In genomic region chr1:225578247-225578646, GRCh38 we compare ENCODE assay signal across 17 cellular contexts.
A peak's percentile ranks its signal among the peaks of the same experiment; 100 is the strongest.
DNase-seq lines count a peak whose midpoint lies in the region; ATAC-seq, FAIRE-seq and TF ChIP-seq lines count a peak whose summit lies in the region.
"Had no signal": no experiment of that assay in that cellular context is flagged by ENCODE, and none has a peak within 500 bp of the region (broad histone marks: within the 10 kb centered on the region; RNA-seq: fewer than 3 reads in every experiment).

No MANE protein-coding gene starts in this region.

- no peak overlapping the region for H4K8ac ChIP-seq in H1 (ENCODE audit: extremely low read depth, insufficient read depth, low read length)

- H3K79me1 ChIP-seq in H1 (ENCODE audit: low read depth, low read length), result peaks cover 15% of the 10 kb centered on the region

- H3K14ac ChIP-seq in H1 (ENCODE audit: insufficient read length), result no peak overlapping the region

- no peak for TF ChIP-seq EP300 in H1 (IDR thresholded peaks at IDR 0.05; ENCODE audit: borderline replicate concordance in 1 of 2, low read depth in 2 of 2, low read length in 2 of 2)

- peak; percentile 66 for ATAC-seq in GM18907 (IDR thresholded peaks at IDR 0.05; ENCODE audit: unreplicated experiment)
- no peak for ATAC-seq in GM21381 (IDR thresholded peaks at IDR 0.05; ENCODE audit: unreplicated experiment)
- no peak for ATAC-seq in lower lobe of right lung
- ATAC-seq in naive thymus-derived CD8-positive, alpha-beta T cell, result no peak

- H3K23ac ChIP-seq in H1 (ENCODE audit: insufficient read length), result no peak overlapping the region

- CTCF ChIA-PET in H1 (lab: Charles Lee; ENCODE audit: partially characterized antibody), result interaction anchor here (1.1 to 1.2 kb wide), 2 partner anchors 15 to 77 kb away, joined by 4 read pairs; no protein-coding TSS in a partner anchor

- H2BK12ac ChIP-seq in H1 (ENCODE audit: low read depth, low read length), result no peak overlapping the region

- no peaks in the 10 kb centered on the region for H3K27me3 ChIP-seq in H1 (replicated peaks in 1 of 4; ENCODE audit: control insufficient read depth in 3 of 4, extremely low read depth in 1 of 4, insufficient read depth in 3 of 4, low read length in 3 of 4)
- no peaks in the 10 kb centered on the region for H3K27me3 ChIP-seq in lower lobe of right lung (ENCODE audit: low read depth)
- H3K27me3 ChIP-seq: upper lobe of left lung had no signal

- no peak overlapping the region for H3K4me3 ChIP-seq in H1 (ENCODE audit: extremely low read depth in 1 of 4, insufficient read depth in 2 of 4, low read depth in 3 of 4, low read length in 4 of 4)
- H3K4me3 ChIP-seq in lower lobe of right lung, result no peak overlapping the region
- H3K4me3 ChIP-seq: prostate gland, SK-N-MC, upper lobe of left lung had no signal

- H4K91ac ChIP-seq in H1 (replicated peaks; ENCODE audit: insufficient read length, low read length), result no peak overlapping the region

- H2AFZ ChIP-seq in H1 (ENCODE audit: low read length), result no peak overlapping the region

- no peak overlapping the region for H3K4ac ChIP-seq in H1 (replicated peaks; ENCODE audit: insufficient read length, low read depth, low read length)

- no peak overlapping the region for H2BK120ac ChIP-seq in H1 (replicated peaks; ENCODE audit: low read depth, low read length)

- no peak overlapping the region for H2BK15ac ChIP-seq in H1 (ENCODE audit: low read length)

- 65% methylated on average over 2 of the region's 2 CpGs; no CpG with 5 or more reads in 1 of the 2 experiments for WGBS in H1 (ENCODE audit: extremely low coverage in 1 of 2, insufficient coverage in 1 of 2, insufficient read length in 1 of 2, insufficient replicate concordance in 2 of 2, low coverage in 1 of 2, low lambda C conversion rate in 2 of 2, missing lambda C conversion rate in 1 of 2), 2 experiments

- TF ChIP-seq CTCF in H1 (IDR thresholded peaks at IDR 0.05; ENCODE audit: control extremely low read depth in 1 of 3, insufficient read depth in 1 of 3, low read depth in 1 of 3, low read length in 3 of 3), result no peak
- TF ChIP-seq CTCF in progenitor cell of endocrine pancreas (IDR thresholded peaks at IDR 0.05; ENCODE audit: unreplicated experiment), result no peak
- TF ChIP-seq CTCF in lower lobe of right lung (IDR thresholded peaks at IDR 0.05), result no peak

- peaks cover 24 to 98% of the 10 kb centered on the region in 2 experiments for H3K79me2 ChIP-seq in H1 (ENCODE audit: control insufficient read depth in 1 of 2, insufficient read depth in 2 of 2, low read length in 2 of 2)

- POLR2A ChIA-PET in H1 (lab: Charles Lee; ENCODE audit: partially characterized antibody), result interaction anchor here (0.9 to 1.8 kb wide), 2 partner anchors 9 to 221 kb away, joined by 3 read pairs; no protein-coding TSS in a partner anchor
- POLR2A ChIA-PET in naive thymus-derived CD8-positive, alpha-beta T cell (lab: Charles Lee), result no interaction called here

- peaks cover 38% of the 10 kb centered on the region for H3K4me1 Mint-ChIP-seq in progenitor cell of endocrine pancreas (ENCODE audit: low read depth)
- H3K4me1 Mint-ChIP-seq in naive thymus-derived CD8-positive, alpha-beta T cell, result peaks cover 5 to 18% (median 9%) of the 10 kb centered on the region in 4 donors
- H3K4me1 Mint-ChIP-seq: CD14-positive monocyte had no signal

- no peak overlapping the region for H3K18ac ChIP-seq in H1 (ENCODE audit: extremely low read depth, low read length)

- no peak for TF ChIP-seq POLR2A in H1 (IDR thresholded peaks at IDR 0.05; ENCODE audit: control extremely low read depth in 1 of 2, low read depth in 2 of 2, low read length in 2 of 2)

- peaks cover 3% of the 10 kb centered on the region for H3K36me3 Mint-ChIP-seq in progenitor cell of endocrine pancreas (ENCODE audit: insufficient read depth)
- H3K36me3 Mint-ChIP-seq in naive thymus-derived CD8-positive, alpha-beta T cell, result peaks cover 0 to 3% (median 0%) of the 10 kb centered on the region in 3 donors
- H3K36me3 Mint-ChIP-seq: activated naive CD8-positive, alpha-beta T cell treated with anti-CD3 and anti-CD28 coated beads for 36 hours; CD14-positive monocyte had no signal

- H3K23me2 ChIP-seq in H1 (ENCODE audit: low read depth, low read length), result no peaks in the 10 kb centered on the region

- H3K27me3 Mint-ChIP-seq in progenitor cell of endocrine pancreas, result no peaks in the 10 kb centered on the region
- peaks cover 3 to 18% (median 5%) of the 10 kb centered on the region in 5 donors for H3K27me3 Mint-ChIP-seq in naive thymus-derived CD8-positive, alpha-beta T cell
- H3K27me3 Mint-ChIP-seq: activated naive CD8-positive, alpha-beta T cell treated with anti-CD3 and anti-CD28 coated beads for 36 hours had no signal

- no peak overlapping the region for H3K9ac ChIP-seq in H1 (replicated peaks in 1 of 4; ENCODE audit: extremely low read depth in 1 of 4, low read depth in 3 of 4, low read length in 3 of 4)

- H3K56ac ChIP-seq in H1 (replicated peaks; ENCODE audit: insufficient read length, low read depth, low read length), result no peak overlapping the region

- intact Hi-C loops in lower lobe of right lung (cut with DNase I), result no loop called here

- no peak overlapping the region for H3K4me3 Mint-ChIP-seq in progenitor cell of endocrine pancreas (ENCODE audit: low read depth)
- no peak overlapping the region for H3K4me3 Mint-ChIP-seq in naive thymus-derived CD8-positive, alpha-beta T cell
- H3K4me3 Mint-ChIP-seq: activated naive CD8-positive, alpha-beta T cell treated with anti-CD3 and anti-CD28 coated beads for 36 hours; activated T-cell treated with anti-CD3 and anti-CD28 coated beads, Interleukin-2, amount 50 U/mL, for 24 hours; CD14-positive monocyte had no signal

- no peaks in the 10 kb centered on the region for H3K36me3 ChIP-seq in H1 (ENCODE audit: control insufficient read depth in 2 of 4, insufficient read depth in 4 of 4, low read length in 3 of 4)
- no peaks in the 10 kb centered on the region for H3K36me3 ChIP-seq in lower lobe of right lung
- H3K36me3 ChIP-seq: prostate gland, upper lobe of left lung had no signal

- H3K9me3 ChIP-seq in H1 (ENCODE audit: insufficient read depth in 2 of 2, low read depth in 1 of 2, low read length in 1 of 2) (no peaks in the 10 kb centered on the region), lower lobe of right lung (no peaks in the 10 kb centered on the region)
- H3K9me3 ChIP-seq: prostate gland, upper lobe of left lung had no signal

- no peak for FAIRE-seq in H1 (lab: Jason Lieb, UNC)

- peaks cover 25 to 32% of the 10 kb centered on the region in 2 experiments for H4K20me1 ChIP-seq in H1 (replicated peaks in 1 of 2; ENCODE audit: control insufficient read depth in 1 of 2, insufficient read depth in 2 of 2, low read length in 2 of 2)

- peak overlapping the region; percentile 23 to 33; a peak in 3 of 4 replicates for H3K4me2 ChIP-seq in H1 (ENCODE audit: insufficient read depth in 1 of 2, low read depth in 2 of 2, low read length in 2 of 2)

- H4K5ac ChIP-seq in H1 (ENCODE audit: insufficient read length, low read depth, low read length), result no peak overlapping the region

- peaks cover 4 to 18% (median 12%) of the 10 kb centered on the region in 4 experiments; a peak in 5 of 7 replicates for H3K4me1 ChIP-seq in H1 (replicated peaks in 1 of 4; ENCODE audit: control insufficient read depth in 3 of 4, insufficient read depth in 4 of 4, low read length in 3 of 4)
- H3K4me1 ChIP-seq in lower lobe of right lung, result peaks cover 8% of the 10 kb centered on the region
- H3K4me1 ChIP-seq: prostate gland had no signal

- no peaks in the 10 kb centered on the region for H3K9me3 Mint-ChIP-seq in progenitor cell of endocrine pancreas (ENCODE audit: low read depth)
- H3K9me3 Mint-ChIP-seq in naive thymus-derived CD8-positive, alpha-beta T cell, result no peaks in the 10 kb centered on the region
- H3K9me3 Mint-ChIP-seq: activated naive CD8-positive, alpha-beta T cell treated with anti-CD3 and anti-CD28 coated beads for 36 hours; activated T-cell treated with anti-CD3 and anti-CD28 coated beads, Interleukin-2, amount 50 U/mL, for 24 hours; CD14-positive monocyte had no signal

- peak overlapping the region; percentile 90 for H3K27ac Mint-ChIP-seq in progenitor cell of endocrine pancreas
- no peak overlapping the region for H3K27ac Mint-ChIP-seq in naive thymus-derived CD8-positive, alpha-beta T cell
- H3K27ac Mint-ChIP-seq: activated naive CD8-positive, alpha-beta T cell treated with anti-CD3 and anti-CD28 coated beads for 36 hours; activated T-cell treated with anti-CD3 and anti-CD28 coated beads, Interleukin-2, amount 50 U/mL, for 24 hours; CD14-positive monocyte had no signal

- H2BK20ac ChIP-seq in H1 (ENCODE audit: low read length), result no peak overlapping the region

- H2AK5ac ChIP-seq in H1 (ENCODE audit: low read depth, low read length), result no peak overlapping the region

- no peak for TF ChIP-seq RAD21 in H1 (IDR thresholded peaks at IDR 0.05 in 1 of 2, conservative IDR thresholded peaks at IDR 0.05 in 1 of 2; ENCODE audit: low read depth in 2 of 2, low read length in 2 of 2)

- peak; percentile 46 for DNase-seq in HK-2 (ENCODE audit: unreplicated experiment)
- DNase-seq in H1 (ENCODE audit: low read depth in 1 of 2, low spot score in 2 of 2), result no peak
- DNase-seq in progenitor cell of endocrine pancreas (ENCODE audit: low spot score, unreplicated experiment), result no peak
- DNase-seq in lower lobe of right lung, result no peak
- DNase-seq in UCSD-AML1 (lab: John Stamatoyannopoulos, UW; ENCODE audit: unreplicated experiment), result no peak
- DNase-seq in naive thymus-derived CD8-positive, alpha-beta T cell, result no peak
- DNase-seq: activated CD4-positive, alpha-beta T cell treated with anti-CD3 and anti-CD28 coated beads, Interleukin-2, amount 50 U/mL, for 1 hour; activated naive CD8-positive, alpha-beta T cell treated with anti-CD3 and anti-CD28 coated beads for 36 hours; activated T-cell treated with anti-CD3 and anti-CD28 coated beads, Interleukin-2, amount 50 U/mL, for 24 hours; NCI-H446 treated with DMSO at 0.1 percent for 48 hours; stimulated activated naive CD4-positive, alpha-beta T cell; upper lobe of left lung had no signal

- no peak overlapping the region for H2BK5ac ChIP-seq in H1 (ENCODE audit: low read depth, low read length)

- H3K27ac ChIP-seq in H1 (ENCODE audit: low read depth, low read length), result no peak overlapping the region
- no peak overlapping the region for H3K27ac ChIP-seq in lower lobe of right lung
- H3K27ac ChIP-seq: prostate gland, SK-N-MC, upper lobe of left lung had no signal

TF ChIP-seq in H1, 55 proteins besides CTCF, POLR2A, EP300 and RAD21 (continues in another document):
- TF ChIP-seq YY1 (IDR thresholded peaks at IDR 0.05; ENCODE audit: low read depth, low read length) (no peak), TBP (IDR thresholded peaks at IDR 0.05; ENCODE audit: low read depth, low read length) (no peak), EGR1 (IDR thresholded peaks at IDR 0.05; ENCODE audit: borderline replicate concordance, low read depth, low read length) (no peak), SAP30 (IDR thresholded peaks at IDR 0.05; ENCODE audit: insufficient read depth, insufficient replicate concordance, low read length) (no peak), CBX5 (IDR thresholded peaks at IDR 0.05; ENCODE audit: low read depth, low read length) (no peak), SIX5 (IDR thresholded peaks at IDR 0.05; ENCODE audit: low read depth, low read length) (no peak), CBX8 (IDR thresholded peaks at IDR 0.05; ENCODE audit: borderline replicate concordance, low read depth, low read length) (no peak), BCL11A (IDR thresholded peaks at IDR 0.05; ENCODE audit: low read depth in 2 of 2, low read length in 2 of 2) (no peak)
